11 cellular contexts compared by ENCODE assay signal in genomic region chr18:76981388-76981968, GRCh38.
DNase-seq lines count a peak whose midpoint lies in the region; ATAC-seq and TF ChIP-seq lines count a peak whose summit lies in the region.
"Had no signal": no experiment of that assay in that cellular context is flagged by ENCODE, and none has a peak within 500 bp of the region (broad histone marks: within the 10 kb centered on the region; RNA-seq: fewer than 3 reads in every experiment).

No MANE protein-coding gene starts in this region.

- H3K27ac ChIP-seq in OCI-LY7 (ENCODE audit: low read depth, low read length, poor library complexity, severe bottlenecking) (peak overlapping the region; percentile 80), subcutaneous abdominal adipose tissue (ENCODE audit: low read depth, low read length) (peak overlapping the region; percentile 46)
- H3K27ac ChIP-seq: 22Rv1 had no signal

- peak overlapping the region; percentile 50; the same call in 1 of the 2 replicates for H2AFZ ChIP-seq in OCI-LY7 (ENCODE audit: low read length)

- no peak overlapping the region for H3K9ac ChIP-seq in subcutaneous abdominal adipose tissue (ENCODE audit: low read length in 5 of 5)

- CTCF ChIA-PET in OCI-LY7 (lab: Charles Lee; ENCODE audit: unreplicated experiment), result interaction anchor here (0.6 to 1.7 kb wide), 2 partner anchors 16 to 22 kb away, joined by 3 to 10 read pairs; no protein-coding TSS in a partner anchor

- H3K79me2 ChIP-seq in OCI-LY7 (ENCODE audit: insufficient read depth, low read depth, low read length), result no peaks in the 10 kb centered on the region

- DNase-seq in DMS153 treated with DMSO at 0.1 percent for 48 hours (lab: John Stamatoyannopoulos, UW; ENCODE audit: unreplicated experiment), result peak; percentile 8
- DNase-seq in DMS153 (lab: John Stamatoyannopoulos, UW), result no peak
- DNase-seq in OCI-LY7 (ENCODE audit: low spot score), result peak; percentile 50
- no peak for DNase-seq in DMS53 (lab: John Stamatoyannopoulos, UW)
- no peak for DNase-seq in activated CD4-positive, alpha-beta T cell treated with anti-CD3 and anti-CD28 coated beads for 48 hours
- no peak for DNase-seq in NCI-H1694 treated with DMSO at 0.1 percent for 48 hours (lab: John Stamatoyannopoulos, UW)
- DNase-seq: NCI-H446; stimulated activated CD4-positive, alpha-beta T cell treated with anti-CD3 and anti-CD28 coated beads, Interleukin-2, amount 100 ng/mL, for 24 hours had no signal

- no peaks in the 10 kb centered on the region for H3K9me3 ChIP-seq in OCI-LY7 (ENCODE audit: low read length)
- no peaks in the 10 kb centered on the region for H3K9me3 ChIP-seq in subcutaneous abdominal adipose tissue (ENCODE audit: control insufficient read depth in 5 of 5, low read length in 5 of 5)

- H3K4me2 ChIP-seq in OCI-LY7 (ENCODE audit: low read length), result peak overlapping the region; percentile 95

- H3K9me2 ChIP-seq in OCI-LY7 (ENCODE audit: insufficient read depth, low read length), result no peaks in the 10 kb centered on the region

- H3K4me3 ChIP-seq in OCI-LY7 (ENCODE audit: low read depth, low read length, poor library complexity, severe bottlenecking) (peak overlapping the region; percentile 64), subcutaneous abdominal adipose tissue (ENCODE audit: low read depth in 1 of 5, low read length in 5 of 5) (peak overlapping the region in 1 of 5 donors; percentile 12)

- TF ChIP-seq CTCF in OCI-LY7 (conservative IDR thresholded peaks at IDR 0.05; ENCODE audit: low read length), result no peak

- H3K4me1 ChIP-seq in OCI-LY7 (ENCODE audit: insufficient read depth, low read length, poor library complexity, severe bottlenecking), result peaks cover 71% of the 10 kb centered on the region
- peaks cover 4 to 36% (median 34%) of the 10 kb centered on the region in 5 donors for H3K4me1 ChIP-seq in subcutaneous abdominal adipose tissue (ENCODE audit: control insufficient read depth in 5 of 5, insufficient read depth in 5 of 5, low read length in 5 of 5)

- intact Hi-C loops in OCI-LY7 (cut with micrococcal nuclease; ENCODE audit: unreplicated experiment), result loop anchor here (1.0 to 5.0 kb wide), 4 partner anchors 21 to 179 kb away; no protein-coding TSS in a partner anchor

- H3K36me3 ChIP-seq in OCI-LY7 (ENCODE audit: insufficient read depth, low read length) (no peaks in the 10 kb centered on the region), subcutaneous abdominal adipose tissue (ENCODE audit: control insufficient read depth in 5 of 5, insufficient read depth in 5 of 5, low read length in 5 of 5) (peaks cover 0 to 11% (median 0%) of the 10 kb centered on the region in 5 donors)

- H3K27me3 ChIP-seq in subcutaneous abdominal adipose tissue (ENCODE audit: control insufficient read depth in 5 of 5, insufficient read depth in 4 of 5, low read length in 5 of 5), result no peaks in the 10 kb centered on the region

- POLR2A ChIA-PET in OCI-LY7 (lab: Charles Lee), result interaction anchor here (1.7 to 3.0 kb wide), 2 partner anchors 16 to 18 kb away, joined by 5 to 9 read pairs; no protein-coding TSS in a partner anchor

- peak; percentile 69 for ATAC-seq in HG02852 (IDR thresholded peaks at IDR 0.05; ENCODE audit: unreplicated experiment)

- no peaks in the 10 kb centered on the region for H4K20me1 ChIP-seq in OCI-LY7 (ENCODE audit: insufficient read depth, low read length)

- BruUV-seq in OCI-LY7 (replicated peaks; lab: Mats Ljungman, UMichigan), result no TSS peak

Comparison
In these comparisons a context has a peak if more than half of its experiments do, and no peak if none do; other contexts are left out.
1. DNase-seq: peak in DMS153 treated with DMSO at 0.1 percent for 48 hours (single experiment) and OCI-LY7 (single experiment); none in DMS153 (single experiment), DMS53 (single experiment), activated CD4-positive, alpha-beta T cell treated with anti-CD3 and anti-CD28 coated beads for 48 hours (single experiment) and NCI-H1694 treated with DMSO at 0.1 percent for 48 hours (single experiment).